8 cellular contexts compared by ENCODE assay signal in genomic region chr17:54968259-54968953, GRCh38. TPM values are rescaled to one million over a fixed set of nuclear protein-coding genes. Genes with fewer than 3 reads are reported as not detected.
DNase-seq lines count a peak whose midpoint lies in the region; ATAC-seq and TF ChIP-seq lines count a peak whose summit lies in the region.

A gene with protein sequence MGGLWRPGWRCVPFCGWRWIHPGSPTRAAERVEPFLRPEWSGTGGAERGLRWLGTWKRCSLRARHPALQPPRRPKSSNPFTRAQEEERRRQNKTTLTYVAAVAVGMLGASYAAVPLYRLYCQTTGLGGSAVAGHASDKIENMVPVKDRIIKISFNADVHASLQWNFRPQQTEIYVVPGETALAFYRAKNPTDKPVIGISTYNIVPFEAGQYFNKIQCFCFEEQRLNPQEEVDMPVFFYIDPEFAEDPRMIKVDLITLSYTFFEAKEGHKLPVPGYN (minus strand): TSS chr17:54968654. CDS start chr17:54968646, 8 bp downstream.
TSS of gene STXBP4 (plus strand) at chr17:54968765. CDS start at chr17:54986220, 17,455 bp downstream.

- TF ChIP-seq CTCF in OCI-LY7 (conservative IDR thresholded peaks at IDR 0.05; ENCODE audit: low read length), result peak; percentile 59; the same call in 1 of the 2 replicates

- ATAC-seq in GM21619 (IDR thresholded peaks at IDR 0.05; ENCODE audit: unreplicated experiment), result peak; percentile 89

- H4K20me1 ChIP-seq in OCI-LY7 (ENCODE audit: insufficient read depth, low read length), result no peaks in the 10 kb centered on the region

- no peaks in the 10 kb centered on the region; the same call in 1 of the 2 replicates for H3K9me2 ChIP-seq in OCI-LY7 (ENCODE audit: insufficient read depth, low read length)

- H2AFZ ChIP-seq in OCI-LY7 (ENCODE audit: low read length), result peak within 1 kb of the TSS; percentile 90

- BruUV-seq in OCI-LY7 (replicated peaks; lab: Mats Ljungman, UMichigan), result no TSS peak

- H3K9me3 ChIP-seq in OCI-LY7 (ENCODE audit: low read length) (no peaks in the 10 kb centered on the region), esophagus (ENCODE audit: control insufficient read depth in 2 of 2, insufficient read depth in 1 of 2, low read depth in 1 of 2, low read length in 1 of 2) (no peaks in the 10 kb centered on the region)

- WGBS in esophagus, 2 donors, result 0% methylated on average over 52 to 56 of the region's 56 CpGs

- POLR2A ChIA-PET in OCI-LY7 (lab: Charles Lee), result interaction anchor here (0.6 to 2.0 kb wide), 2 partner anchors 11 to 517 kb away, joined by 4 to 7 read pairs; no protein-coding TSS in a partner anchor

- TF ChIP-seq EP300 in Ishikawa (IDR thresholded peaks at IDR 0.05; ENCODE audit: borderline replicate concordance), result peak; percentile 39; the same call in 1 of the 2 replicates

- CTCF ChIA-PET in OCI-LY7 (lab: Charles Lee; ENCODE audit: unreplicated experiment), result no interaction called here

- H3K4me1 ChIP-seq in OCI-LY7 (ENCODE audit: insufficient read depth, low read length, poor library complexity, severe bottlenecking) (peaks cover 23% of the 10 kb centered on the region), esophagus (ENCODE audit: control insufficient read depth in 2 of 2, insufficient read depth in 2 of 2, low read length in 1 of 2) (no peaks in the 10 kb centered on the region)

- H3K4me3 ChIP-seq in OCI-LY7 (ENCODE audit: low read depth, low read length, poor library complexity, severe bottlenecking) (peak within 1 kb of the TSS; percentile 93), esophagus (ENCODE audit: low read depth in 1 of 2, low read length in 2 of 2) (peak within 1 kb of the TSS; percentile 86 to 94)

- peak within 1 kb of the TSS; percentile 54 for H3K27ac ChIP-seq in OCI-LY7 (ENCODE audit: low read depth, low read length, poor library complexity, severe bottlenecking)
- H3K27ac ChIP-seq in esophagus (ENCODE audit: low read depth in 2 of 2, low read length in 1 of 2), result peak within 1 kb of the TSS; percentile 75 to 92

- peaks cover 45% of the 10 kb centered on the region for H3K79me2 ChIP-seq in OCI-LY7 (ENCODE audit: insufficient read depth, low read depth, low read length)

- intact Hi-C loops in OCI-LY7 (cut with micrococcal nuclease; ENCODE audit: unreplicated experiment), result loop anchor here (5.0 kb wide), 2 partner anchors 199 to 769 kb away; no protein-coding TSS in a partner anchor

- no peak for TF ChIP-seq RAD21 in Ishikawa (IDR thresholded peaks at IDR 0.05; ENCODE audit: low read depth)

- no peaks in the 10 kb centered on the region for H3K27me3 ChIP-seq in esophagus (ENCODE audit: control insufficient read depth in 1 of 2, insufficient read depth in 2 of 2, low read length in 2 of 2)

- DNase-seq in DMS53 (lab: John Stamatoyannopoulos, UW) (peak; percentile 96), OCI-LY7 (ENCODE audit: low spot score) (peak; percentile 98), activated T-cell treated with anti-CD3 and anti-CD28 coated beads for 48 hours (ENCODE audit: low read depth) (peak; percentile 92), mucosa of gallbladder (ENCODE audit: low spot score) (peak; percentile 97)
- DNase-seq in stimulated activated CD8-positive, alpha-beta memory T cell treated with anti-CD3 and anti-CD28 coated beads, Interleukin-4, amount 100 ng/mL, for 24 hours (ENCODE audit: low read depth), result peak; percentile 83

- H3K4me2 ChIP-seq in OCI-LY7 (ENCODE audit: low read length), result peak within 1 kb of the TSS; percentile 89

- H3K36me3 ChIP-seq in OCI-LY7 (ENCODE audit: insufficient read depth, low read length) (peaks cover 27% of the 10 kb centered on the region), esophagus (ENCODE audit: control insufficient read depth in 2 of 2, insufficient read depth in 2 of 2, low read length in 1 of 2) (no peaks in the 10 kb centered on the region)

TF ChIP-seq in Ishikawa, 13 proteins besides CTCF, POLR2A, EP300 and RAD21:
- TF ChIP-seq TAF1 (IDR thresholded peaks at IDR 0.05; ENCODE audit: low read depth), result peak; percentile 86
- TF ChIP-seq, protein P1, sequence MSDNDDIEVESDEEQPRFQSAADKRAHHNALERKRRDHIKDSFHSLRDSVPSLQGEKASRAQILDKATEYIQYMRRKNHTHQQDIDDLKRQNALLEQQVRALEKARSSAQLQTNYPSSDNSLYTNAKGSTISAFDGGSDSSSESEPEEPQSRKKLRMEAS (IDR thresholded peaks at IDR 0.05), result no peak; the same call in 1 of the 2 replicates
- TF ChIP-seq, protein P2, sequence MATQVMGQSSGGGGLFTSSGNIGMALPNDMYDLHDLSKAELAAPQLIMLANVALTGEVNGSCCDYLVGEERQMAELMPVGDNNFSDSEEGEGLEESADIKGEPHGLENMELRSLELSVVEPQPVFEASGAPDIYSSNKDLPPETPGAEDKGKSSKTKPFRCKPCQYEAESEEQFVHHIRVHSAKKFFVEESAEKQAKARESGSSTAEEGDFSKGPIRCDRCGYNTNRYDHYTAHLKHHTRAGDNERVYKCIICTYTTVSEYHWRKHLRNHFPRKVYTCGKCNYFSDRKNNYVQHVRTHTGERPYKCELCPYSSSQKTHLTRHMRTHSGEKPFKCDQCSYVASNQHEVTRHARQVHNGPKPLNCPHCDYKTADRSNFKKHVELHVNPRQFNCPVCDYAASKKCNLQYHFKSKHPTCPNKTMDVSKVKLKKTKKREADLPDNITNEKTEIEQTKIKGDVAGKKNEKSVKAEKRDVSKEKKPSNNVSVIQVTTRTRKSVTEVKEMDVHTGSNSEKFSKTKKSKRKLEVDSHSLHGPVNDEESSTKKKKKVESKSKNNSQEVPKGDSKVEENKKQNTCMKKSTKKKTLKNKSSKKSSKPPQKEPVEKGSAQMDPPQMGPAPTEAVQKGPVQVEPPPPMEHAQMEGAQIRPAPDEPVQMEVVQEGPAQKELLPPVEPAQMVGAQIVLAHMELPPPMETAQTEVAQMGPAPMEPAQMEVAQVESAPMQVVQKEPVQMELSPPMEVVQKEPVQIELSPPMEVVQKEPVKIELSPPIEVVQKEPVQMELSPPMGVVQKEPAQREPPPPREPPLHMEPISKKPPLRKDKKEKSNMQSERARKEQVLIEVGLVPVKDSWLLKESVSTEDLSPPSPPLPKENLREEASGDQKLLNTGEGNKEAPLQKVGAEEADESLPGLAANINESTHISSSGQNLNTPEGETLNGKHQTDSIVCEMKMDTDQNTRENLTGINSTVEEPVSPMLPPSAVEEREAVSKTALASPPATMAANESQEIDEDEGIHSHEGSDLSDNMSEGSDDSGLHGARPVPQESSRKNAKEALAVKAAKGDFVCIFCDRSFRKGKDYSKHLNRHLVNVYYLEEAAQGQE (IDR thresholded peaks at IDR 0.05; ENCODE audit: low read depth), result 0 out of 2 replicates have a peak, but pooled peaks have one; percentile 8
- TF ChIP-seq YY1 (IDR thresholded peaks at IDR 0.05; ENCODE audit: low read depth), result peak; percentile 26; the same call in 1 of the 2 replicates
- no peak; the same call in 1 of the 2 replicates for TF ChIP-seq ZBTB7A (IDR thresholded peaks at IDR 0.05; ENCODE audit: low read depth)
- TF ChIP-seq CEBPB (IDR thresholded peaks at IDR 0.05), result no peak
- TF ChIP-seq CREB1 (IDR thresholded peaks at IDR 0.05; ENCODE audit: low read depth), result no peak
- no peak for TF ChIP-seq FOXM1 (IDR thresholded peaks at IDR 0.05; ENCODE audit: borderline replicate concordance, low read depth)
- no peak for TF ChIP-seq EGR1 (IDR thresholded peaks at IDR 0.05)
- TF ChIP-seq NFIC (IDR thresholded peaks at IDR 0.05), result no peak; the same call in 1 of the 2 replicates
- no peak; the same call in 1 of the 2 replicates for TF ChIP-seq TEAD4 (IDR thresholded peaks at IDR 0.05)
- TF ChIP-seq USF1 (IDR thresholded peaks at IDR 0.05), result 0 out of 2 replicates have a peak, but pooled peaks have one; percentile 41
- TF ChIP-seq TCF12 (IDR thresholded peaks at IDR 0.05; ENCODE audit: low read depth), result peak; percentile 20; the same call in 1 of the 2 replicates

RNA-seq across cellular contexts. Expression of the first gene that starts in this region (rescaled TPM):
- total RNA-seq in OCI-LY7 (2014; rRNA removed; shearing (Covaris generic)), result 75.6 and 128 TPM in 2 replicates
- total RNA-seq in OCI-LY7 (2022), result 75.9 and 78.6 TPM in 2 replicates
- 10 to 100 TPM; 11.4 to 22.6 TPM for polyA plus RNA-seq in esophagus
- 60.8 TPM for total RNA-seq in mucosa of gallbladder

RNA-seq across cellular contexts. Expression of gene STXBP4, which starts in this region (rescaled TPM):
- total RNA-seq in OCI-LY7 (2014; rRNA removed; shearing (Covaris generic)), result 9.4 and 21.8 TPM in 2 replicates
- total RNA-seq in OCI-LY7 (2022), result 12.6 and 13.4 TPM in 2 replicates
- polyA plus RNA-seq in esophagus, result 1 to 10 TPM in 1 of 2 donors, under 1 TPM in 1; 0.59 to 1.2 TPM
- 25.9 TPM for total RNA-seq in mucosa of gallbladder

Comparison
In these comparisons a context has a peak if more than half of its experiments do, and no peak if none do; other contexts are left out.
1. Peak in every context shown above with its lines: DNase-seq, ATAC-seq, H3K4me3 ChIP-seq and H3K27ac ChIP-seq.